Comparison of ENCODE assay signal across 8 cellular contexts in the genomic region with DNA sequence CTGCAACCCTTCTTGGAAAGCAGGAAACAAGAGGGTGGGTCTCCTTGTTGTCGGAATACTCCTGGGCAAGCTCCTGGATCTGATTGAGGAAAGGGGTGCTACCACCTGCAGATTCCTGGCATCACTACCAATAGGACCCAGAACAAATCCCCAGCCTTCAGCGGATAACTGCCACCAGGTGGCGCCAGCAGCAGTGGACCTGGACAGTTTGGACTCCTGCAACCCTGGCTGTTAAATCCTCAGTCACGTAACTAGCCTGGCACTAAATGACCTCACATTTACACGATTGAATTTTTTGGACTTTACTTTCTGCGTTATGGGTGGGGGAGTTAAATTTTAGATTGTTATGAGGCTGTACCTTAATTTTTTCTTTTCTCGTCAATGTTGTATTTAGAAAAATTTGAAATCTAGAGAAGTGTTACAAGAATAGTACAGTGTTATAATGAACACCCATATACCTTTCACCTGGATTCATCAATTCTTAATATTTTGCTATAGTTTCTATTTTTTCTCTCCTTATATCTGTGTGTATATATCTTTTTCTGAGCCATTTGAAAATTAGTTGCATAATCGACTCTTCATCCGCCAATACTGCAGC.
A peak's percentile ranks its signal among the peaks of the same experiment; 100 is the strongest.
DNase-seq lines count a peak whose midpoint lies in the region; ATAC-seq and TF ChIP-seq lines count a peak whose summit lies in the region.

No MANE protein-coding gene starts in this region.

- peak; percentile 75 for DNase-seq in A673 (ENCODE audit: low spot score)
- peak; percentile 70 for DNase-seq in GM13977 (ENCODE audit: low spot score)
- DNase-seq in NCI-H1436 treated with DMSO at 0.1 percent for 48 hours (lab: John Stamatoyannopoulos, UW), result peak; percentile 11
- peak; percentile 8 for DNase-seq in T-helper 9 cell
- DNase-seq in cardiac fibroblast (ENCODE audit: low read depth in 2 of 2), result peak; percentile 71 to 78
- peak; percentile 35 to 46 for DNase-seq in stimulated activated CD8-positive, alpha-beta memory T cell treated with anti-CD3 and anti-CD28 coated beads, Interleukin-2, amount 100 ng/mL, for 48 hours (ENCODE audit: low read depth in 2 of 2)

- CTCF ChIA-PET in A673 (lab: Charles Lee), result no interaction called here

- no peaks in the 10 kb centered on the region for H3K36me3 ChIP-seq in A673 (ENCODE audit: insufficient read depth, low read length, poor library complexity, severe bottlenecking)
- H3K36me3 ChIP-seq in liver (ENCODE audit: control insufficient read depth in 4 of 4, insufficient read depth in 3 of 4, low read depth in 1 of 4, low read length in 3 of 4), result no peaks in the 10 kb centered on the region

- no peak overlapping the region for H3K27ac ChIP-seq in A673 (ENCODE audit: low read depth, low read length, poor library complexity, severe bottlenecking)
- H3K27ac ChIP-seq in liver (ENCODE audit: low read depth in 1 of 2, low read length in 2 of 2), result no peak overlapping the region

- BruUV-seq in A673 (replicated peaks; lab: Mats Ljungman, UMichigan), result no TSS peak

- no peaks in the 10 kb centered on the region for H3K4me1 ChIP-seq in A673 (ENCODE audit: insufficient read depth, low read length, poor library complexity, severe bottlenecking)
- no peaks in the 10 kb centered on the region for H3K4me1 ChIP-seq in liver (ENCODE audit: control insufficient read depth in 4 of 4, insufficient read depth in 4 of 4, low read length in 3 of 4)

- H3K4me3 ChIP-seq in A673 (ENCODE audit: low read depth, low read length, poor library complexity, severe bottlenecking), result no peak overlapping the region
- no peak overlapping the region for H3K4me3 ChIP-seq in cardiac fibroblast (replicated peaks in 1 of 2; ENCODE audit: low read depth in 2 of 2, low read length in 2 of 2)
- H3K4me3 ChIP-seq in liver (ENCODE audit: low read depth in 1 of 3, low read length in 3 of 3), result no peak overlapping the region

- TF ChIP-seq CTCF in A673 (conservative IDR thresholded peaks at IDR 0.05; ENCODE audit: low read depth, low read length), result peak; percentile 98
- peak; percentile 93 for TF ChIP-seq CTCF in GM13977 (IDR thresholded peaks at IDR 0.05; ENCODE audit: extremely low read depth, insufficient read depth, missing control alignments)
- peak; percentile 89 for TF ChIP-seq CTCF in cardiac fibroblast (IDR thresholded peaks at IDR 0.05; ENCODE audit: low read depth, low read length)
- TF ChIP-seq CTCF in liver (IDR thresholded peaks at IDR 0.05; ENCODE audit: low read depth, low read length, missing input control), result peak; percentile 80

- no peak overlapping the region for H3K9ac ChIP-seq in liver (ENCODE audit: low read depth in 1 of 2, low read length in 2 of 2)

- H3K9me3 ChIP-seq in A673 (ENCODE audit: low read depth, low read length, poor library complexity, severe bottlenecking) (no peaks in the 10 kb centered on the region), liver (ENCODE audit: control insufficient read depth in 4 of 4, low read length in 3 of 4) (no peaks in the 10 kb centered on the region)

- no peaks in the 10 kb centered on the region for H3K27me3 ChIP-seq in A673 (replicated peaks; ENCODE audit: insufficient read depth, low read depth, low read length, poor library complexity)
- peaks cover 0 to 3% (median 0%) of the 10 kb centered on the region in 4 donors for H3K27me3 ChIP-seq in liver (ENCODE audit: control insufficient read depth in 4 of 4, insufficient read depth in 4 of 4, low read length in 3 of 4)

- ATAC-seq in HG02884 (IDR thresholded peaks at IDR 0.05; ENCODE audit: unreplicated experiment), result peak; percentile 84

- intact Hi-C loops in A673 (cut with micrococcal nuclease; ENCODE audit: unreplicated experiment), result loop anchor here (2.0 kb wide), 1 partner anchor 66 kb away; no protein-coding TSS in a partner anchor

- TF ChIP-seq RAD21 in liver (IDR thresholded peaks at IDR 0.05), result peak; percentile 80 to 90

- POLR2A ChIA-PET in A673 (lab: Charles Lee; ENCODE audit: low non-redundant PET), result no interaction called here

- 32% methylated on average over 9 of the region's 9 CpGs for WGBS in liver

- in situ Hi-C loops in GM13977 (cut with MboI; ENCODE audit: low pct_unique_long_range_greater_than_20kb, low sequenced_read_pairs, unreplicated experiment), result no loop called here

TF ChIP-seq in liver, 16 proteins besides CTCF, POLR2A, EP300 and RAD21:
- TF ChIP-seq, protein P1, sequence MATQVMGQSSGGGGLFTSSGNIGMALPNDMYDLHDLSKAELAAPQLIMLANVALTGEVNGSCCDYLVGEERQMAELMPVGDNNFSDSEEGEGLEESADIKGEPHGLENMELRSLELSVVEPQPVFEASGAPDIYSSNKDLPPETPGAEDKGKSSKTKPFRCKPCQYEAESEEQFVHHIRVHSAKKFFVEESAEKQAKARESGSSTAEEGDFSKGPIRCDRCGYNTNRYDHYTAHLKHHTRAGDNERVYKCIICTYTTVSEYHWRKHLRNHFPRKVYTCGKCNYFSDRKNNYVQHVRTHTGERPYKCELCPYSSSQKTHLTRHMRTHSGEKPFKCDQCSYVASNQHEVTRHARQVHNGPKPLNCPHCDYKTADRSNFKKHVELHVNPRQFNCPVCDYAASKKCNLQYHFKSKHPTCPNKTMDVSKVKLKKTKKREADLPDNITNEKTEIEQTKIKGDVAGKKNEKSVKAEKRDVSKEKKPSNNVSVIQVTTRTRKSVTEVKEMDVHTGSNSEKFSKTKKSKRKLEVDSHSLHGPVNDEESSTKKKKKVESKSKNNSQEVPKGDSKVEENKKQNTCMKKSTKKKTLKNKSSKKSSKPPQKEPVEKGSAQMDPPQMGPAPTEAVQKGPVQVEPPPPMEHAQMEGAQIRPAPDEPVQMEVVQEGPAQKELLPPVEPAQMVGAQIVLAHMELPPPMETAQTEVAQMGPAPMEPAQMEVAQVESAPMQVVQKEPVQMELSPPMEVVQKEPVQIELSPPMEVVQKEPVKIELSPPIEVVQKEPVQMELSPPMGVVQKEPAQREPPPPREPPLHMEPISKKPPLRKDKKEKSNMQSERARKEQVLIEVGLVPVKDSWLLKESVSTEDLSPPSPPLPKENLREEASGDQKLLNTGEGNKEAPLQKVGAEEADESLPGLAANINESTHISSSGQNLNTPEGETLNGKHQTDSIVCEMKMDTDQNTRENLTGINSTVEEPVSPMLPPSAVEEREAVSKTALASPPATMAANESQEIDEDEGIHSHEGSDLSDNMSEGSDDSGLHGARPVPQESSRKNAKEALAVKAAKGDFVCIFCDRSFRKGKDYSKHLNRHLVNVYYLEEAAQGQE (IDR thresholded peaks at IDR 0.05), result no peak
- TF ChIP-seq, protein P2, sequence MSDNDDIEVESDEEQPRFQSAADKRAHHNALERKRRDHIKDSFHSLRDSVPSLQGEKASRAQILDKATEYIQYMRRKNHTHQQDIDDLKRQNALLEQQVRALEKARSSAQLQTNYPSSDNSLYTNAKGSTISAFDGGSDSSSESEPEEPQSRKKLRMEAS (IDR thresholded peaks at IDR 0.05), result no peak
- TF ChIP-seq FOXA2 (IDR thresholded peaks at IDR 0.05) (no peak), RXRA (IDR thresholded peaks at IDR 0.05) (peak; percentile 54 to 80), HNF4A (conservative IDR thresholded peaks at IDR 0.05) (peak; percentile 62 to 70), SP1 (IDR thresholded peaks at IDR 0.05) (no peak), NR2F2 (IDR thresholded peaks at IDR 0.05) (no peak)

Comparison
In these comparisons a context has a peak if more than half of its experiments do, and no peak if none do; other contexts are left out.
1. DNase-seq: peak in every context shown above with its lines; median percentile 75 in A673; 74 in cardiac fibroblast; 70 in GM13977; 40 in stimulated activated CD8-positive, alpha-beta memory T cell treated with anti-CD3 and anti-CD28 coated beads, Interleukin-2, amount 100 ng/mL, for 48 hours; 11 in NCI-H1436 treated with DMSO at 0.1 percent for 48 hours; 8 in T-helper 9 cell.